In the genomic region with DNA sequence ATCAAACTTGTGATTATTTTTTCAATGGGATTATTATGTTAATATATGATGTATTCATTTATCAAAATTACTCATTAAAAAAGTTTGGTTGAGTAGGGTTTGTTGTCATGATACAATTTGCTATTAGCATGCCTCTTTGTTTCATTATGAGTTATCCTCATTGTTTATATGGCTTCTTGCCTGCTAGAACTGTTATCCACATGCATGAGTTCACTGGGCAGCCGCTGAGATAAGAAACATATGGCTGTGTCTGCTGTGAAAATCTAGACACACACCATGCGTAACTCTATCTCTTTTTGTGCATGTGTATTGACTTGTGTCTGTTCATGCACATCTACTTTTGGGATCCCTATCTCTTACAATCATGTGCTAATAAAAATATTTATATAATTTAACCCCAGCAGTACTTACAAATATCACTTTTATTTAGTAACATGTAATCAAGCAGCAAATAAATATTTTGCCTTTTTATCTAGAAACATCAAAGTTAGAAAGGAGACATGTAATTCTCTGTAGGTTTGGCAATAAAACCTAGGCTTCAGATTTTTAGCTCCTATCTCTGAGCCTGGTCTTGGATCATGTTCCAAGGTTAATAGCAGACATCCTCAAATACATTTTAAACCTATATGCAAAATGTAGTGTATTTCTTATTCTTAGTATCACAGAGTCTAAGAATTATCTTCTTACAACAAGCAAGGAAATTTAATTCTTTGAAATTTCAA, we compare ENCODE assay signal across 16 cellular contexts. TPM values are rescaled to one million over a fixed set of nuclear protein-coding genes. Genes with fewer than 3 reads are reported as not detected.
DNase-seq lines count a peak whose midpoint lies in the region; TF ChIP-seq lines count a peak whose summit lies in the region.
"Had no signal": no experiment of that assay in that cellular context is flagged by ENCODE, and none has a peak within 500 bp of the region (broad histone marks: within the 10 kb centered on the region; RNA-seq: fewer than 3 reads in every experiment).

No MANE protein-coding gene starts in this region.

- no peaks in the 10 kb centered on the region for H3K9me2 ChIP-seq in OCI-LY7 (ENCODE audit: insufficient read depth, low read length)

- no peaks in the 10 kb centered on the region for H3K79me2 ChIP-seq in OCI-LY7 (ENCODE audit: insufficient read depth, low read depth, low read length)

- H3K4me1 ChIP-seq in OCI-LY7 (ENCODE audit: insufficient read depth, low read length, poor library complexity, severe bottlenecking), result no peaks in the 10 kb centered on the region
- H3K4me1 ChIP-seq: transverse colon had no signal

- DNase-seq in GM03348 (ENCODE audit: low spot score) (peak; percentile 31), NCI-H1694 (lab: John Stamatoyannopoulos, UW) (peak; percentile 91), astrocyte of the spinal cord (ENCODE audit: low read depth, low spot score) (peak; percentile 26), left kidney (ENCODE audit: low read depth, low spot score) (peak; percentile 94), DMS79 treated with DMSO at 0.1 percent for 48 hours (lab: John Stamatoyannopoulos, UW) (no peak), OCI-LY7 (ENCODE audit: low spot score) (no peak), 8988T (no peak)
- DNase-seq in stimulated activated CD4-positive, alpha-beta T cell treated with anti-CD3 and anti-CD28 coated beads, Interleukin-4, amount 100 ng/mL, for 24 hours, result no peak
- DNase-seq: activated CD4-positive, alpha-beta T cell treated with anti-CD3 and anti-CD28 coated beads, Interleukin-2, amount 10 ng/mL, durations not matched to agents 7 days and 5 days; activated naive CD8-positive, alpha-beta T cell treated with anti-CD3 and anti-CD28 coated beads, Interleukin-2, amount 50 U/mL, for 24 hours; activated T-cell treated with anti-CD3 and anti-CD28 coated beads, Interleukin-2, amount 50 U/mL, for 24 hours; CD4-positive, CD25-positive, alpha-beta regulatory T cell; cortex of kidney; NCI-H1105; stimulated activated CD4-positive, alpha-beta T cell treated with anti-CD3 and anti-CD28 coated beads, Interleukin-2, amount 100 ng/mL, for 48 hours; transverse colon had no signal

- H3K9me3 ChIP-seq in OCI-LY7 (ENCODE audit: low read length), result no peaks in the 10 kb centered on the region
- H3K9me3 ChIP-seq: transverse colon had no signal

- CTCF ChIA-PET in OCI-LY7 (lab: Charles Lee; ENCODE audit: unreplicated experiment), result interaction anchor here (0.6 kb wide), 1 partner anchor 389 kb away, joined by 5 read pairs; no protein-coding TSS in a partner anchor

- H3K4me2 ChIP-seq in OCI-LY7 (ENCODE audit: low read length), result no peak overlapping the region

- no peak for TF ChIP-seq CTCF in astrocyte of the spinal cord (IDR thresholded peaks at IDR 0.05; ENCODE audit: low read depth, low read length)
- no peak for TF ChIP-seq CTCF in OCI-LY7 (conservative IDR thresholded peaks at IDR 0.05; ENCODE audit: low read length)

- H2AFZ ChIP-seq in OCI-LY7 (ENCODE audit: low read length), result no peak overlapping the region

- no peaks in the 10 kb centered on the region for H3K36me3 ChIP-seq in OCI-LY7 (ENCODE audit: insufficient read depth, low read length)
- H3K36me3 ChIP-seq: transverse colon had no signal

- no peak overlapping the region for H3K27ac ChIP-seq in OCI-LY7 (ENCODE audit: low read depth, low read length, poor library complexity, severe bottlenecking)
- H3K27ac ChIP-seq: transverse colon had no signal

- POLR2A ChIA-PET in OCI-LY7 (lab: Charles Lee), result interaction anchor here (0.6 kb wide), 1 partner anchor 198 kb away, joined by 3 read pairs; no protein-coding TSS in a partner anchor

- H3K4me3 ChIP-seq in astrocyte of the spinal cord (ENCODE audit: low read depth, low read length) (no peak overlapping the region), OCI-LY7 (ENCODE audit: low read depth, low read length, poor library complexity, severe bottlenecking) (no peak overlapping the region)
- H3K4me3 ChIP-seq: transverse colon had no signal

- BruUV-seq in OCI-LY7 (replicated peaks; lab: Mats Ljungman, UMichigan), result no TSS peak

- in situ Hi-C loops in astrocyte of the spinal cord (cut with HindIII; ENCODE audit: low sequenced_read_pairs), result no loop called here

- no peaks in the 10 kb centered on the region for H4K20me1 ChIP-seq in OCI-LY7 (ENCODE audit: insufficient read depth, low read length)

- intact Hi-C loops in OCI-LY7 (cut with micrococcal nuclease; ENCODE audit: unreplicated experiment), result no loop called here

RNA-seq across cellular contexts. Expression of gene KLF12, which starts 11.2 kb away (rescaled TPM):
- 13.3 and 14.3 TPM in 2 replicates for total RNA-seq in OCI-LY7 (2014; rRNA removed; shearing (Covaris generic))
- total RNA-seq in OCI-LY7 (2022), result 40.1 and 41.9 TPM in 2 replicates

Comparison
In these comparisons a context has a peak if more than half of its experiments do, and no peak if none do; other contexts are left out.
1. DNase-seq: peak in GM03348 (single experiment), NCI-H1694 (single experiment), astrocyte of the spinal cord (single experiment) and left kidney (single experiment); none in DMS79 treated with DMSO at 0.1 percent for 48 hours (single experiment), OCI-LY7 (single experiment), 8988T (single experiment) and stimulated activated CD4-positive, alpha-beta T cell treated with anti-CD3 and anti-CD28 coated beads, Interleukin-4, amount 100 ng/mL, for 24 hours (single experiment).